In the genomic region with DNA sequence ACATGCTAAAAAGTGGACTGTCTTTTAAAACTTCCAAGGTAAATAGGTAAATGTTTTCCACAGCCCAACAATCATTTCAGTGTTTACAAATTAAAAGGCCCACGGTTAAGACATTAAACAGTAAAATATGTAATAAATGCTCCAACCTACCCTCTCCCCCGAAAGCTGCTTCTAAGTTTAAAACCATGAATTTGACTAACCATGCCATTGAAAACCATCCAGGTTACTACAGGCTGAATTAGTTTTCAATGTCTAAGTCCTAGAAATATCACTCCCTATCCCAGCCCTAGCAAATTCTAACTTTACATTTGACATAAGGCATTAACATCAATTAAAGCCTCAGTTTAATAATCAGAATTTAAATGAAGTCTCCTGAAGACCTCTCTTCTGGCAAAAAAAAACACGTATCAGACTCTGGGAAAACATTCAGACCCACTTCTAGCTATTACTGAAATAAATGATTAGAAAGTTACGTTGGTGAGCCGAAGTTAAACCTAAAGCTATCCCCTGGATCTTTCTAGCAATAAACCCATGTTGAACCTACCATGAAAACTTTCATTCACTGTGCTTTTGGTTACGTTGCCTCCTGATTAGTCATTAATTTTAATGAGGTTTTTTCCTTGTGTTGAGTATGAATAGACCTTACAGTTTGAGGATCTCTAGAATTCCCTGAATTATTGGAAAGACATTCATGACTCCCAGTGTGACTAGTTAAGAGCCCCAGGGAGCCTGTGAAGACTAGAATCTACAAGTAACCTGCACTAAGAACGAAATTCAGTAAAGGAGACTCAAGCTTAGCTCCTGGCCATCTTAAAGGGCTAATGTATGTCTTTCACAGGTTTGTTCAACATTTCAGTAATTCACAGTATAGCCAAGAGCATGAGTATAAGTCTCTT, we compare ENCODE assay signal across 8 cellular contexts. TPM values are rescaled to one million over a fixed set of nuclear protein-coding genes. Genes with fewer than 3 reads are reported as not detected.
DNase-seq lines count a peak whose midpoint lies in the region; ATAC-seq and TF ChIP-seq lines count a peak whose summit lies in the region.

No MANE protein-coding gene starts in this region.

- peak overlapping the region; percentile 95 to 97 for H3K4me3 Mint-ChIP-seq in activated T-cell treated with anti-CD3 and anti-CD28 coated beads, Interleukin-2, amount 50 U/mL, for 72 hours
- H3K4me3 Mint-ChIP-seq in endodermal cell, result peak overlapping the region; percentile 99
- peak overlapping the region; percentile 12 for H3K4me3 Mint-ChIP-seq in stimulated activated memory B cell treated with anti-CD40 and anti-IgM and Interleukin-4, amounts not matched to agents 10 μg/mL and 1 μg/mL and 100 μg/mL, for 72 hours

- in situ Hi-C loops in Panc1 (cut with HindIII; ENCODE audit: low pct_unique_long_range_greater_than_20kb, low sequenced_read_pairs), result no loop called here

- 80 to 91% methylated on average over 6 to 7 of the region's 7 CpGs for WGBS in endodermal cell (ENCODE audit: insufficient coverage in 1 of 2, insufficient read length in 1 of 2), 2 experiments

- no peak overlapping the region for H3K4me3 ChIP-seq in Panc1 (ENCODE audit: low read depth in 2 of 2, low read length in 2 of 2)
- H3K4me3 ChIP-seq in endodermal cell (ENCODE audit: low read length), result peak overlapping the region; percentile 91

- CTCF ChIA-PET in Panc1 (lab: Charles Lee), result interaction anchor here (0.6 to 1.0 kb wide), 2 partner anchors 77 to 277 kb away, joined by 3 to 8 read pairs; no protein-coding TSS in a partner anchor

- H3K9ac ChIP-seq in endodermal cell (ENCODE audit: extremely low read depth, low read length, poor library complexity, severe bottlenecking), result peak overlapping the region; percentile 48

- TF ChIP-seq CTCF in Panc1 (IDR thresholded peaks at IDR 0.05) (no peak), endodermal cell (conservative IDR thresholded peaks at IDR 0.05) (no peak)

- no peak for ATAC-seq in activated T-cell treated with anti-CD3 and anti-CD28 coated beads, Interleukin-2, amount 50 U/mL, for 72 hours (replicated peaks in 1 of 2)
- ATAC-seq in Panc1 (no peak), GM19023 (IDR thresholded peaks at IDR 0.05; ENCODE audit: unreplicated experiment) (no peak)
- no peak for ATAC-seq in stimulated activated memory B cell treated with anti-CD40 and anti-IgM and Interleukin-4, amounts not matched to agents 10 μg/mL and 1 μg/mL and 100 μg/mL, for 72 hours

- H3K27ac Mint-ChIP-seq in activated T-cell treated with anti-CD3 and anti-CD28 coated beads, Interleukin-2, amount 50 U/mL, for 72 hours, result peak overlapping the region; percentile 92
- H3K27ac Mint-ChIP-seq in endodermal cell, result peak overlapping the region; percentile 99
- peak overlapping the region; percentile 96 for H3K27ac Mint-ChIP-seq in stimulated activated memory B cell treated with anti-CD40 and anti-IgM and Interleukin-4, amounts not matched to agents 10 μg/mL and 1 μg/mL and 100 μg/mL, for 72 hours

- POLR2A ChIA-PET in Panc1 (lab: Charles Lee), result interaction anchor here (0.6 to 1.0 kb wide), 4 partner anchors 70 to 226 kb away, joined by 3 to 11 read pairs (median 4); no protein-coding TSS in a partner anchor

- H3K36me3 ChIP-seq in Panc1 (ENCODE audit: control insufficient read depth, insufficient read depth, low read length), result peaks cover 56% of the 10 kb centered on the region
- H3K36me3 ChIP-seq in endodermal cell (ENCODE audit: control insufficient read depth, insufficient read depth, low read length), result peaks cover 57% of the 10 kb centered on the region

- DNase-seq in activated T-cell treated with anti-CD3 and anti-CD28 coated beads, Interleukin-2, amount 50 U/mL, for 72 hours, result no peak
- DNase-seq in activated T-cell treated with anti-CD3 and anti-CD28 coated beads for 4 hours, result no peak
- no peak for DNase-seq in Panc1 (ENCODE audit: low read depth, low spot score)
- no peak for DNase-seq in endodermal cell
- DNase-seq in HUDEP-2 (lab: John Stamatoyannopoulos, UW; ENCODE audit: unreplicated experiment in 76 of 76), result no peak
- DNase-seq in SKM-1 treated with dmso at 0.1 percent for 144 hours (lab: John Stamatoyannopoulos, UW; ENCODE audit: unreplicated experiment), result no peak

- H3K36me3 Mint-ChIP-seq in activated T-cell treated with anti-CD3 and anti-CD28 coated beads, Interleukin-2, amount 50 U/mL, for 72 hours (ENCODE audit: insufficient read depth in 2 of 2), result peaks cover 38 to 60% of the 10 kb centered on the region in 2 donors
- H3K36me3 Mint-ChIP-seq in endodermal cell (ENCODE audit: low read depth), result peaks cover 61% of the 10 kb centered on the region
- peaks cover 57% of the 10 kb centered on the region for H3K36me3 Mint-ChIP-seq in stimulated activated memory B cell treated with anti-CD40 and anti-IgM and Interleukin-4, amounts not matched to agents 10 μg/mL and 1 μg/mL and 100 μg/mL, for 72 hours

- H3K27me3 ChIP-seq in Panc1 (ENCODE audit: control insufficient read depth, insufficient read depth, low read length) (no peaks in the 10 kb centered on the region), endodermal cell (ENCODE audit: control insufficient read depth, insufficient read depth, low read length, poor library complexity, severe bottlenecking) (no peaks in the 10 kb centered on the region)

- H3K27ac ChIP-seq in Panc1 (ENCODE audit: low read length), result peak overlapping the region; percentile 93; the same call in 1 of the 2 replicates
- no peak overlapping the region for H3K27ac ChIP-seq in endodermal cell (ENCODE audit: low read depth, low read length)

- no peaks in the 10 kb centered on the region for H3K9me3 ChIP-seq in Panc1 (ENCODE audit: control insufficient read depth, insufficient read depth, low read depth, low read length)
- no peaks in the 10 kb centered on the region for H3K9me3 ChIP-seq in endodermal cell (ENCODE audit: control insufficient read depth, low read length)

- H3K4me1 ChIP-seq in Panc1 (ENCODE audit: control insufficient read depth, insufficient read depth, low read length) (peaks cover 47% of the 10 kb centered on the region), endodermal cell (ENCODE audit: control insufficient read depth, insufficient read depth, low read length) (peaks cover 13% of the 10 kb centered on the region)

- H3K4me1 Mint-ChIP-seq in activated T-cell treated with anti-CD3 and anti-CD28 coated beads, Interleukin-2, amount 50 U/mL, for 72 hours (ENCODE audit: low read depth), result peaks cover 91% of the 10 kb centered on the region
- peaks cover 53% of the 10 kb centered on the region for H3K4me1 Mint-ChIP-seq in endodermal cell
- peaks cover 88% of the 10 kb centered on the region for H3K4me1 Mint-ChIP-seq in stimulated activated memory B cell treated with anti-CD40 and anti-IgM and Interleukin-4, amounts not matched to agents 10 μg/mL and 1 μg/mL and 100 μg/mL, for 72 hours

- no TSS peak for BruUV-seq in Panc1 (replicated peaks; lab: Mats Ljungman, UMichigan)

- H3K27me3 Mint-ChIP-seq in activated T-cell treated with anti-CD3 and anti-CD28 coated beads, Interleukin-2, amount 50 U/mL, for 72 hours (ENCODE audit: low read depth), result no peaks in the 10 kb centered on the region
- no peaks in the 10 kb centered on the region for H3K27me3 Mint-ChIP-seq in endodermal cell (ENCODE audit: insufficient read depth)
- no peaks in the 10 kb centered on the region for H3K27me3 Mint-ChIP-seq in stimulated activated memory B cell treated with anti-CD40 and anti-IgM and Interleukin-4, amounts not matched to agents 10 μg/mL and 1 μg/mL and 100 μg/mL, for 72 hours

- no peaks in the 10 kb centered on the region for H3K9me3 Mint-ChIP-seq in activated T-cell treated with anti-CD3 and anti-CD28 coated beads, Interleukin-2, amount 50 U/mL, for 72 hours
- H3K9me3 Mint-ChIP-seq in endodermal cell, result no peaks in the 10 kb centered on the region
- no peaks in the 10 kb centered on the region for H3K9me3 Mint-ChIP-seq in stimulated activated memory B cell treated with anti-CD40 and anti-IgM and Interleukin-4, amounts not matched to agents 10 μg/mL and 1 μg/mL and 100 μg/mL, for 72 hours

- intact Hi-C loops in Panc1 (cut with micrococcal nuclease; ENCODE audit: unreplicated experiment), result no loop called here

RNA-seq across cellular contexts. Expression of gene POLG2, which starts 1.7 kb away (rescaled TPM):
- total RNA-seq in activated T-cell treated with anti-CD3 and anti-CD28 coated beads, Interleukin-2, amount 50 U/mL, for 72 hours, result 10 to 100 TPM; 40.7 to 47.2 TPM
- 19.6 TPM for total RNA-seq in Panc1 (2021; ENCODE audit: unreplicated experiment)
- polyA plus RNA-seq in Panc1 (2012; ENCODE audit: insufficient read length), result 7.7 TPM
- 10 to 100 TPM; 27.1 to 33.9 TPM for total RNA-seq in endodermal cell
- polyA plus RNA-seq in endodermal cell (2013, experiment 1 of 2), result 26.6 TPM
- 15.9 TPM for polyA plus RNA-seq in endodermal cell (2013, experiment 2 of 2)

RNA-seq across cellular contexts. Expression of gene DDX5, which starts 7.5 kb away (rescaled TPM):
- total RNA-seq in activated T-cell treated with anti-CD3 and anti-CD28 coated beads, Interleukin-2, amount 50 U/mL, for 72 hours, result 1,000 to 10,000 TPM; 1,029 to 1,188 TPM
- 411 TPM for total RNA-seq in Panc1 (2021; ENCODE audit: unreplicated experiment)
- polyA plus RNA-seq in Panc1 (2012; ENCODE audit: insufficient read length), result 236 TPM
- 100 to 1,000 TPM; 687 to 894 TPM for total RNA-seq in endodermal cell
- 855 TPM for polyA plus RNA-seq in endodermal cell (2013, experiment 1 of 2)
- 761 TPM for polyA plus RNA-seq in endodermal cell (2013, experiment 2 of 2)

RNA-seq across cellular contexts. Expression of gene CEP95, which starts 8.2 kb away (rescaled TPM):
- 10 to 100 TPM; 70.9 to 80.3 TPM for total RNA-seq in activated T-cell treated with anti-CD3 and anti-CD28 coated beads, Interleukin-2, amount 50 U/mL, for 72 hours
- total RNA-seq in Panc1 (2021; ENCODE audit: unreplicated experiment), result 23.2 TPM
- polyA plus RNA-seq in Panc1 (2012; ENCODE audit: insufficient read length), result 10.7 TPM
- 10 to 100 TPM; 75.5 to 93.9 TPM for total RNA-seq in endodermal cell
- polyA plus RNA-seq in endodermal cell (2013, experiment 1 of 2), result 77.4 TPM
- 74.6 TPM for polyA plus RNA-seq in endodermal cell (2013, experiment 2 of 2)

RNA-seq across cellular contexts. Expression of gene MILR1, which starts 49.6 kb away (rescaled TPM):
- under 1 TPM in 1 of 2 donors, not detected in 1; 0.58 TPM for total RNA-seq in activated T-cell treated with anti-CD3 and anti-CD28 coated beads, Interleukin-2, amount 50 U/mL, for 72 hours
- total RNA-seq in Panc1 (2021; ENCODE audit: unreplicated experiment), result not detected
- not detected for polyA plus RNA-seq in Panc1 (2012; ENCODE audit: insufficient read length)
- under 1 TPM in 1 of 2 donors, not detected in 1; 0.80 TPM for total RNA-seq in endodermal cell
- polyA plus RNA-seq in endodermal cell (2013, experiment 1 of 2), result not detected
- polyA plus RNA-seq in endodermal cell (2013, experiment 2 of 2), result not detected

Comparison
In these comparisons a context has a peak if more than half of its experiments do, and no peak if none do; other contexts are left out.
1. H3K4me3 Mint-ChIP-seq: peak in every context shown above with its lines; median percentile 99 in endodermal cell; 96 in activated T-cell treated with anti-CD3 and anti-CD28 coated beads, Interleukin-2, amount 50 U/mL, for 72 hours; 12 in stimulated activated memory B cell treated with anti-CD40 and anti-IgM and Interleukin-4, amounts not matched to agents 10 μg/mL and 1 μg/mL and 100 μg/mL, for 72 hours.